ENCODE assay signal across 22 cellular contexts in genomic region chr11:35892166-35892565, GRCh38. TPM values are rescaled to one million over a fixed set of nuclear protein-coding genes. Genes with fewer than 3 reads are reported as not detected.
"Had no signal": no experiment of that assay in that cellular context is flagged by ENCODE, and none has a peak within 500 bp of the region (broad histone marks: within the 10 kb centered on the region; RNA-seq: fewer than 3 reads in every experiment).

No MANE protein-coding gene starts in this region.

- H3K27ac ChIP-seq: hepatocyte, neutrophil, skin epidermis, thoracic aorta, transverse colon had no signal

- H3K36me3 ChIP-seq: neutrophil, thoracic aorta, transverse colon had no signal

- H3K4me3 ChIP-seq: hepatocyte, lung, skin epidermis, thoracic aorta, transverse colon had no signal

- H2AFZ ChIP-seq: hepatocyte had no signal

- H3K9me3 ChIP-seq: neutrophil, thoracic aorta, transverse colon had no signal

- H3K79me2 ChIP-seq: hepatocyte had no signal

- DNase-seq: effector memory CD4-positive, alpha-beta T cell; foreskin melanocyte; head of caudate nucleus; left colon; left ventricle myocardium superior; mesendoderm; naive thymus-derived CD4-positive, alpha-beta T cell; nephron progenitor cell; posterior cingulate gyrus; stimulated activated CD4-positive, alpha-beta T cell treated with anti-CD3 and anti-CD28 coated beads, Interleukin-2, amount 100 ng/mL, for 24 hours; stimulated activated CD4-positive, alpha-beta T cell treated with anti-CD3 and anti-CD28 coated beads, Interleukin-4, amount 100 ng/mL, for 4 hours; stimulated activated naive B cell treated with anti-CD40 and anti-IgM and Interleukin-4, amounts not matched to agents 10 μg/mL and 1 μg/mL and 100 μg/mL, for 72 hours; stimulated activated naive CD8-positive, alpha-beta T cell treated with anti-CD3 and anti-CD28 coated beads, Interleukin-15, amount 100 ng/mL, for 72 hours; substantia nigra; transverse colon had no signal

- H3K27me3 ChIP-seq: hepatocyte, neutrophil, transverse colon had no signal

- H3K4me2 ChIP-seq: hepatocyte had no signal

- ATAC-seq: esophagus mucosa; left colon; left ventricle myocardium superior; naive thymus-derived CD4-positive, alpha-beta T cell; sciatic nerve; stimulated activated naive B cell treated with anti-CD40 and anti-IgM and Interleukin-4, amounts not matched to agents 10 μg/mL and 1 μg/mL and 100 μg/mL, for 72 hours; stimulated activated naive CD8-positive, alpha-beta T cell treated with anti-CD3 and anti-CD28 coated beads, Interleukin-15, amount 100 ng/mL, for 72 hours had no signal

RNA-seq across cellular contexts. Expression of gene LDLRAD3, which starts 51.7 kb away (rescaled TPM):
- polyA plus RNA-seq: naive thymus-derived CD4-positive, alpha-beta T cell had no signal
